ENCODE assay signal across 20 cellular contexts in the genomic region with DNA sequence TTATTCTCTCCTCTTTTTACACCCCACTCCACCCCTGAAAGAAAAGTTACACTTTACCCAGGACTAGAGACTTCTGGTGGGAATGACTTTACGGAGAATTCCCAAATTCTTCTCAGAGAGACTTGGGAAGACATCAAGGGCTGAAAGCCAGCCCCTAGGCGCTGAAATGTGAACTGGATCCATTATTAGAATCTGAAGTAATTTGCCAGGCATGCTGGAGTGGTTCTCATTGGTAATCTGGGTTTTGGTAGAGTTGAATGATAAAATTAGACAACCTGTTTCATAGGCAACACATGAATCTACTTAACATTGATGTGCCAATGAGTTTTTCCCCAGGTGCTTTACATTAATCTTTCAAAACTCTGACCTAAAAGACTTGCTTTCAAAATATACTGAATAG.
"Had no signal": no experiment of that assay in that cellular context is flagged by ENCODE, and none has a peak within 500 bp of the region (broad histone marks: within the 10 kb centered on the region; RNA-seq: fewer than 3 reads in every experiment).

No MANE protein-coding gene starts in this region.

- H3K9me3 ChIP-seq: SK-N-SH had no signal

- DNase-seq: KBM-7, MV-4-11, NCI-H1048, NCI-H1105, NCI-H1417, NCI-H1436 treated with DMSO at 0.1 percent for 48 hours, NCI-H1694, NCI-H1930, NCI-H2081, NCI-H2107, NCI-H226, NCI-H446, NCI-H510A, NCI-H524 treated with DMSO at 0.1 percent for 48 hours, NCI-H69, NCI-H774, RPMI8226, SHP77, SK-N-SH had no signal

- H3K4me2 ChIP-seq: SK-N-SH had no signal

- H3K9ac ChIP-seq: SK-N-SH had no signal

- FAIRE-seq: RCC 7860 had no signal
